Comparison of ENCODE assay signal across 10 cellular contexts in genomic region chr11:72741849-72742521, GRCh38. TPM values are rescaled to one million over a fixed set of nuclear protein-coding genes. Genes with fewer than 3 reads are reported as not detected.
DNase-seq lines count a peak whose midpoint lies in the region; ATAC-seq, FAIRE-seq and TF ChIP-seq lines count a peak whose summit lies in the region.
"Had no signal": no experiment of that assay in that cellular context is flagged by ENCODE, and none has a peak within 500 bp of the region (broad histone marks: within the 10 kb centered on the region; RNA-seq: fewer than 3 reads in every experiment).

No MANE protein-coding gene starts in this region.

- ATAC-seq in left lung: peak; percentile 8

- H3K9me3 Mint-ChIP-seq in activated T-cell treated with anti-CD3 and anti-CD28 coated beads, Interleukin-2, amount 50 U/mL, for 24 hours: no peaks in the 10 kb centered on the region
- no peaks in the 10 kb centered on the region for H3K9me3 Mint-ChIP-seq in activated T-helper 2 cell treated with anti-CD3 and anti-CD28 coated beads, Interferon-gamma antibody, Interleukin-2, Interleukin-4, amounts not matched to agents 10 μg/mL and 5 μg/mL and 100 μg/mL, durations not matched to agents 14 hours and 24 hours and 36 hours

- intact Hi-C loops in activated T-helper 2 cell treated with anti-CD3 and anti-CD28 coated beads, Interferon-gamma antibody, Interleukin-2, Interleukin-4, amounts not matched to agents 10 μg/mL and 5 μg/mL and 100 μg/mL, durations not matched to agents 14 hours and 24 hours and 36 hours (cut with micrococcal nuclease): no loop called here
- intact Hi-C loops in left lung (cut with DNase I): no loop called here

- DNase-seq in activated T-cell treated with anti-CD3 and anti-CD28 coated beads, Interleukin-2, amount 50 U/mL, for 24 hours: no peak
- no peak for DNase-seq in activated T-cell treated with anti-CD3 and anti-CD28 coated beads for 4 hours
- DNase-seq in activated T-helper 2 cell treated with anti-CD3 and anti-CD28 coated beads, Interferon-gamma antibody, Interleukin-2, Interleukin-4, amounts not matched to agents 10 μg/mL and 5 μg/mL and 100 μg/mL, durations not matched to agents 14 hours and 24 hours and 36 hours (ENCODE audit: low spot score): no peak
- peak; percentile 66 to 67 for DNase-seq in left lung
- DNase-seq in suprapubic skin (ENCODE audit: low spot score in 2 of 2): no peak
- no peak for DNase-seq in NCI-H1930 (lab: John Stamatoyannopoulos, UW)
- no peak for DNase-seq in GM10248 (ENCODE audit: extremely low spot score)
- DNase-seq in frontal cortex (ENCODE audit: low spot score in 2 of 2): no peak
- DNase-seq: BE2C, NCI-H748 treated with DMSO at 0.1 percent for 48 hours had no signal

- no peak overlapping the region for H3K4me3 Mint-ChIP-seq in activated T-cell treated with anti-CD3 and anti-CD28 coated beads, Interleukin-2, amount 50 U/mL, for 24 hours
- no peak overlapping the region for H3K4me3 Mint-ChIP-seq in activated T-helper 2 cell treated with anti-CD3 and anti-CD28 coated beads, Interferon-gamma antibody, Interleukin-2, Interleukin-4, amounts not matched to agents 10 μg/mL and 5 μg/mL and 100 μg/mL, durations not matched to agents 14 hours and 24 hours and 36 hours (ENCODE audit: low read depth)

- no peak for FAIRE-seq in frontal cortex (lab: Jason Lieb, UNC)

- H3K27me3 ChIP-seq in left lung: no peaks in the 10 kb centered on the region
- H3K27me3 ChIP-seq in suprapubic skin: no peaks in the 10 kb centered on the region
- H3K27me3 ChIP-seq: BE2C had no signal

- no peaks in the 10 kb centered on the region for H3K9me3 ChIP-seq in left lung
- H3K9me3 ChIP-seq in suprapubic skin: no peaks in the 10 kb centered on the region
- H3K9me3 ChIP-seq: BE2C had no signal

- TF ChIP-seq CTCF in left lung (IDR thresholded peaks at IDR 0.05) (no peak), suprapubic skin (IDR thresholded peaks at IDR 0.05) (no peak), GM10248 (IDR thresholded peaks at IDR 0.05; ENCODE audit: control extremely low read depth, extremely low read depth, low read depth, missing control alignments) (no peak)

- WGBS in suprapubic skin: 84% methylated on average over 7 of the region's 7 CpGs

- TF ChIP-seq EP300 in suprapubic skin (IDR thresholded peaks at IDR 0.05): no peak

- H3K4me3 ChIP-seq in left lung (no peak overlapping the region), suprapubic skin (no peak overlapping the region)

- peaks cover 2% of the 10 kb centered on the region for H3K36me3 Mint-ChIP-seq in activated T-cell treated with anti-CD3 and anti-CD28 coated beads, Interleukin-2, amount 50 U/mL, for 24 hours (ENCODE audit: low read depth)
- H3K36me3 Mint-ChIP-seq in activated T-helper 2 cell treated with anti-CD3 and anti-CD28 coated beads, Interferon-gamma antibody, Interleukin-2, Interleukin-4, amounts not matched to agents 10 μg/mL and 5 μg/mL and 100 μg/mL, durations not matched to agents 14 hours and 24 hours and 36 hours (ENCODE audit: low read depth): peaks cover 6% of the 10 kb centered on the region

- POLR2A ChIA-PET in GM10248 (lab: Yijun Ruan, JAX): no interaction called here

- TF ChIP-seq POLR2A in suprapubic skin (IDR thresholded peaks at IDR 0.05): no peak

- peaks cover 74% of the 10 kb centered on the region for H3K4me1 Mint-ChIP-seq in activated T-cell treated with anti-CD3 and anti-CD28 coated beads, Interleukin-2, amount 50 U/mL, for 24 hours (ENCODE audit: low read depth)
- peaks cover 41% of the 10 kb centered on the region for H3K4me1 Mint-ChIP-seq in activated T-helper 2 cell treated with anti-CD3 and anti-CD28 coated beads, Interferon-gamma antibody, Interleukin-2, Interleukin-4, amounts not matched to agents 10 μg/mL and 5 μg/mL and 100 μg/mL, durations not matched to agents 14 hours and 24 hours and 36 hours (ENCODE audit: low read depth)

- no peaks in the 10 kb centered on the region for H3K27me3 Mint-ChIP-seq in activated T-cell treated with anti-CD3 and anti-CD28 coated beads, Interleukin-2, amount 50 U/mL, for 24 hours
- H3K27me3 Mint-ChIP-seq in activated T-helper 2 cell treated with anti-CD3 and anti-CD28 coated beads, Interferon-gamma antibody, Interleukin-2, Interleukin-4, amounts not matched to agents 10 μg/mL and 5 μg/mL and 100 μg/mL, durations not matched to agents 14 hours and 24 hours and 36 hours (ENCODE audit: low read depth): no peaks in the 10 kb centered on the region

- H3K27ac ChIP-seq in left lung (peak overlapping the region; percentile 83 to 91), suprapubic skin (peak overlapping the region; percentile 30)

- CTCF ChIA-PET in GM10248 (lab: Yijun Ruan, JAX): interaction anchor here (2.4 to 9.7 kb wide), 5 partner anchors 8 to 71 kb away, joined by 7 to 107 read pairs (median 14); no protein-coding TSS in a partner anchor

- no peaks in the 10 kb centered on the region for H3K36me3 ChIP-seq in left lung
- no peaks in the 10 kb centered on the region for H3K36me3 ChIP-seq in suprapubic skin
- H3K36me3 ChIP-seq: BE2C had no signal

- H3K4me1 ChIP-seq in left lung (peaks cover 39 to 97% of the 10 kb centered on the region in 2 donors), suprapubic skin (peaks cover 46% of the 10 kb centered on the region)

- H3K27ac Mint-ChIP-seq in activated T-cell treated with anti-CD3 and anti-CD28 coated beads, Interleukin-2, amount 50 U/mL, for 24 hours: peak overlapping the region; percentile 74
- H3K27ac Mint-ChIP-seq in activated T-helper 2 cell treated with anti-CD3 and anti-CD28 coated beads, Interferon-gamma antibody, Interleukin-2, Interleukin-4, amounts not matched to agents 10 μg/mL and 5 μg/mL and 100 μg/mL, durations not matched to agents 14 hours and 24 hours and 36 hours: peak overlapping the region; percentile 53

RNA-seq across cellular contexts. Expression of gene ARAP1, which starts 10.2 kb away (rescaled TPM):
- total RNA-seq in activated T-helper 2 cell treated with anti-CD3 and anti-CD28 coated beads, Interferon-gamma antibody, Interleukin-2, Interleukin-4, amounts not matched to agents 10 μg/mL and 5 μg/mL and 100 μg/mL, durations not matched to agents 14 hours and 24 hours and 36 hours: 95.2 and 96.2 TPM in 2 replicates
- total RNA-seq in left lung (100 to 1,000 TPM; 172 to 222 TPM), suprapubic skin (100 to 1,000 TPM in 1 of 4 donors, 10 to 100 TPM in 3; 53.8 to 126 (median 88.8) TPM), frontal cortex (20.0 TPM)

RNA-seq across cellular contexts. Expression of gene STARD10, which starts 51.9 kb away (rescaled TPM):
- 10.7 and 16.0 TPM in 2 replicates for total RNA-seq in activated T-helper 2 cell treated with anti-CD3 and anti-CD28 coated beads, Interferon-gamma antibody, Interleukin-2, Interleukin-4, amounts not matched to agents 10 μg/mL and 5 μg/mL and 100 μg/mL, durations not matched to agents 14 hours and 24 hours and 36 hours
- 100 to 1,000 TPM in 1 of 2 donors, 10 to 100 TPM in 1; 83.8 to 119 TPM for total RNA-seq in left lung
- total RNA-seq in suprapubic skin: 10 to 100 TPM; 76.3 to 83.0 (median 79.4) TPM
- total RNA-seq in frontal cortex: 37.9 TPM

Comparison
In these comparisons a context has a peak if more than half of its experiments do, and no peak if none do; other contexts are left out.
1. DNase-seq: peak in left lung (2 of 2); none in activated T-cell treated with anti-CD3 and anti-CD28 coated beads, Interleukin-2, amount 50 U/mL, for 24 hours (single experiment), activated T-cell treated with anti-CD3 and anti-CD28 coated beads for 4 hours (single experiment), activated T-helper 2 cell treated with anti-CD3 and anti-CD28 coated beads, Interferon-gamma antibody, Interleukin-2, Interleukin-4, amounts not matched to agents 10 μg/mL and 5 μg/mL and 100 μg/mL, durations not matched to agents 14 hours and 24 hours and 36 hours (single experiment), suprapubic skin (0 of 2), NCI-H1930 (0 of 2), GM10248 (single experiment) and frontal cortex (0 of 2).